9 cellular contexts compared by ENCODE assay signal in the genomic region with DNA sequence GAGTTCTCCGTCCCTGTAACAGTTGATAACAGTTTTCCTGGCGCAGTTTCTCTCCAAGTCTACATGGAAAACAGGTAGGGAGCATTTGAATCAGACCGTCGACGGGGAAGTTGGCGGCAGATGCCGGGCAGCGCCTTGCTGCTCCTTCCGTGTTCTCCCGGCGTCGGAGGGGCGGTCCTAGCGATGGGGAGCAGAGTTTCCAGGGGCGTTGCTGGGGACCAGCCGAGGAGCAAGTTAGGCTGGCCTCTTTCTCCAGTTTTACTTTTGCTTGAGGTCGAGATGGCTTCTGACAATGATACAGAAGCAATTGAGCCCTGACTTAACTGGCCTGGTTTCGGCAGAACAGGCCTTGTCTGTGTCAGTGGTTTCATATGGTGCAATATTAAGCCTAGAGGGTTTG. TPM values are rescaled to one million over a fixed set of nuclear protein-coding genes. Genes with fewer than 3 reads are reported as not detected.
A peak's percentile ranks its signal among the peaks of the same experiment; 100 is the strongest.
DNase-seq lines count a peak whose midpoint lies in the region; ATAC-seq and TF ChIP-seq lines count a peak whose summit lies in the region.
"Not testable (repeated sequence)": the region's sequence is repeated elsewhere in the genome, so short reads cannot be mapped to it uniquely, and the experiment has no call there.
"Had no signal": no experiment of that assay in that cellular context is flagged by ENCODE, and none has a peak within 500 bp of the region (broad histone marks: within the 10 kb centered on the region; RNA-seq: fewer than 3 reads in every experiment).

No MANE protein-coding gene starts in this region.

- H3K4me1 Mint-ChIP-seq in neural progenitor cell, result not testable (repeated sequence)

- not testable (repeated sequence) for TF ChIP-seq CTCF in GM12875 (IDR thresholded peaks at IDR 0.05; ENCODE audit: borderline replicate concordance, insufficient read depth, low read depth, low read length); RWPE2 (IDR thresholded peaks at IDR 0.05; ENCODE audit: poor library complexity, severe bottlenecking); ascending aorta (IDR thresholded peaks at IDR 0.05); neural progenitor cell (IDR thresholded peaks at IDR 0.05); upper lobe of right lung (IDR thresholded peaks at IDR 0.05)

- peaks cover 38% of the 10 kb centered on the region for H3K79me2 ChIP-seq in neural progenitor cell (ENCODE audit: low read depth)

- H3F3A ChIP-seq in neural progenitor cell (ENCODE audit: low read depth), result not testable (repeated sequence)

- not testable (repeated sequence) for H2AFZ ChIP-seq in neural progenitor cell (replicated peaks)

- ATAC-seq in GM21737 (IDR thresholded peaks at IDR 0.05; ENCODE audit: unreplicated experiment) (peak; percentile 59), HG03442 (IDR thresholded peaks at IDR 0.05; ENCODE audit: unreplicated experiment) (peak; percentile 52), RWPE2 (ENCODE audit: low read depth) (peak; percentile 62), upper lobe of right lung (peak; percentile 75)

- intact Hi-C loops in ascending aorta (cut with DNase I), result loop anchor here (10.0 kb wide), 1 partner anchor 210 kb away; no protein-coding TSS in a partner anchor
- intact Hi-C loops in upper lobe of right lung (cut with DNase I), result not testable (repeated sequence)

- H3K27me3 Mint-ChIP-seq in neural progenitor cell (ENCODE audit: insufficient read depth, low read depth), result not testable (repeated sequence)

- H3K4me3 ChIP-seq in GM12875 (ENCODE audit: low read depth, low read length) (peak overlapping the region; percentile 59), RWPE2 (ENCODE audit: severe bottlenecking) (peak overlapping the region; percentile 83), ascending aorta (peak overlapping the region; percentile 59 to 79), neural progenitor cell (peak overlapping the region; percentile 68), upper lobe of right lung (peak overlapping the region; percentile 55)

- not testable (repeated sequence) for H3K9me3 ChIP-seq in RWPE2 (ENCODE audit: severe bottlenecking); ascending aorta; neural progenitor cell (ENCODE audit: low read depth); upper lobe of right lung

- not testable (repeated sequence) for H3K27me3 ChIP-seq in RWPE2 (ENCODE audit: insufficient read depth, poor library complexity, severe bottlenecking); ascending aorta; neural progenitor cell; upper lobe of right lung

- not testable (repeated sequence) for H4K20me1 ChIP-seq in neural progenitor cell (ENCODE audit: low read depth)

- not testable (repeated sequence) for H3K4me1 ChIP-seq in RWPE2 (ENCODE audit: insufficient read depth, poor library complexity, severe bottlenecking); ascending aorta; neural progenitor cell; upper lobe of right lung

- not testable (repeated sequence) for DNase-seq in RWPE2 (ENCODE audit: low spot score); ascending aorta (ENCODE audit: low spot score in 2 of 2); neural progenitor cell (ENCODE audit: low spot score); upper lobe of right lung
- peak; percentile 1 for DNase-seq in glomerular visceral epithelial cell (ENCODE audit: extremely low spot score)

- peak overlapping the region; percentile 93 for H3K4me3 Mint-ChIP-seq in neural progenitor cell

- not testable (repeated sequence) for H3K36me3 ChIP-seq in RWPE2 (ENCODE audit: low read depth); ascending aorta; neural progenitor cell; upper lobe of right lung

- H3K36me3 Mint-ChIP-seq in neural progenitor cell, result not testable (repeated sequence)

- H3K27ac ChIP-seq in RWPE2 (ENCODE audit: poor library complexity, severe bottlenecking); neural progenitor cell; upper lobe of right lung: not testable (repeated sequence)
- peak overlapping the region; percentile 68 to 76 for H3K27ac ChIP-seq in ascending aorta

- H3K9ac ChIP-seq in neural progenitor cell, result not testable (repeated sequence)

- H3K27ac Mint-ChIP-seq in neural progenitor cell, result not testable (repeated sequence)

- H3K9me3 Mint-ChIP-seq in neural progenitor cell, result not testable (repeated sequence)

- H3K4me2 ChIP-seq in neural progenitor cell, result peak overlapping the region; percentile 76

RNA-seq across cellular contexts. Expression of gene NUTM2F, which starts 46.7 kb away (rescaled TPM):
- not detected for total RNA-seq in ascending aorta
- total RNA-seq in neural progenitor cell (ENCODE audit: low replicate concordance), result 0.22 TPM in 1 of 2 replicates, not detected in the other
- total RNA-seq in upper lobe of right lung, result not detected
- total RNA-seq: dermis microvascular lymphatic vessel endothelial cell had no signal
